24 cellular contexts compared by ENCODE assay signal in genomic region chr10:98215378-98215777, GRCh38. TPM values are rescaled to one million over a fixed set of nuclear protein-coding genes. Genes with fewer than 3 reads are reported as not detected.
"Had no signal": no experiment of that assay in that cellular context is flagged by ENCODE, and none has a peak within 500 bp of the region (broad histone marks: within the 10 kb centered on the region; RNA-seq: fewer than 3 reads in every experiment).

No MANE protein-coding gene starts in this region.

- H3K9ac ChIP-seq: SK-N-SH had no signal

- H3K27ac ChIP-seq: RWPE1 had no signal

- ATAC-seq: Panc1, PC-3, T-cell had no signal

- H3K4me2 ChIP-seq: SK-N-SH had no signal

- DNase-seq: KBM-7, NCI-H1092, NCI-H1105 treated with DMSO at 0.1 percent for 48 hours, NCI-H1417 treated with DMSO at 0.1 percent for 48 hours, NCI-H187, NCI-H2029, NCI-H2081 treated with DMSO at 0.1 percent for 48 hours, NCI-H2171, NCI-H226, NCI-H446, NCI-H510A, NCI-H524 treated with DMSO at 0.1 percent for 48 hours, NCI-H69, NCI-H774, PC-3, SHP77, SK-N-SH, SW 1271, T-cell had no signal

RNA-seq across cellular contexts. Expression of gene LOXL4, which starts 52.6 kb away (rescaled TPM):
- total RNA-seq: MCF 10A, OCI-LY7, SK-MEL-5 had no signal
